ENCODE assay signal across 8 cellular contexts in genomic region chr22:37657590-37658132, GRCh38. TPM values are rescaled to one million over a fixed set of nuclear protein-coding genes. Genes with fewer than 3 reads are reported as not detected.
DNase-seq lines count a peak whose midpoint lies in the region; ATAC-seq lines count a peak whose summit lies in the region.

No MANE protein-coding gene starts in this region.

- intact Hi-C loops in activated T-helper 2 cell treated with anti-CD3 and anti-CD28 coated beads, Interferon-gamma antibody, Interleukin-2, Interleukin-4, amounts not matched to agents 10 μg/mL and 5 μg/mL and 100 μg/mL, durations not matched to agents 14 hours and 24 hours and 36 hours (cut with micrococcal nuclease), result loop anchor here (1.0 to 2.0 kb wide), 2 partner anchors 18 to 19 kb away; partner anchors contain the start of genes LGALS1 and SH3BP1

- H3K27me3 ChIP-seq in H7 (ENCODE audit: control insufficient read depth, insufficient read depth, low read length), result no peaks in the 10 kb centered on the region

- peak overlapping the region; percentile 86 for H3K4me3 ChIP-seq in H7 (ENCODE audit: insufficient read depth, low read depth, low read length)

- no peaks in the 10 kb centered on the region for H3K27me3 Mint-ChIP-seq in activated T-helper 2 cell treated with anti-CD3 and anti-CD28 coated beads, Interferon-gamma antibody, Interleukin-2, Interleukin-4, amounts not matched to agents 10 μg/mL and 5 μg/mL and 100 μg/mL, durations not matched to agents 14 hours and 24 hours and 36 hours (ENCODE audit: low read depth)

- peaks cover 29% of the 10 kb centered on the region for H3K4me1 Mint-ChIP-seq in activated T-helper 2 cell treated with anti-CD3 and anti-CD28 coated beads, Interferon-gamma antibody, Interleukin-2, Interleukin-4, amounts not matched to agents 10 μg/mL and 5 μg/mL and 100 μg/mL, durations not matched to agents 14 hours and 24 hours and 36 hours (ENCODE audit: low read depth)

- in situ Hi-C loops in ACHN (cut with HindIII; ENCODE audit: low pct_ligation_motif_present, low pct_unique_long_range_greater_than_20kb, low sequenced_read_pairs), result no loop called here

- H3K27ac Mint-ChIP-seq in activated T-helper 2 cell treated with anti-CD3 and anti-CD28 coated beads, Interferon-gamma antibody, Interleukin-2, Interleukin-4, amounts not matched to agents 10 μg/mL and 5 μg/mL and 100 μg/mL, durations not matched to agents 14 hours and 24 hours and 36 hours, result peak overlapping the region; percentile 89

- H3K9me3 Mint-ChIP-seq in activated T-helper 2 cell treated with anti-CD3 and anti-CD28 coated beads, Interferon-gamma antibody, Interleukin-2, Interleukin-4, amounts not matched to agents 10 μg/mL and 5 μg/mL and 100 μg/mL, durations not matched to agents 14 hours and 24 hours and 36 hours, result no peaks in the 10 kb centered on the region

- no peak for ATAC-seq in HG03565 (IDR thresholded peaks at IDR 0.05; ENCODE audit: unreplicated experiment)
- no peak for ATAC-seq in GM18502 (IDR thresholded peaks at IDR 0.05; ENCODE audit: poor library complexity, unreplicated experiment)

- H3K36me3 ChIP-seq in H7 (replicated peaks; ENCODE audit: control insufficient read depth, insufficient read depth, low read length), result peaks cover 8% of the 10 kb centered on the region

- DNase-seq in ACHN (peak; percentile 31), H7 (peak; percentile 77), iris pigment epithelial cell (ENCODE audit: low read depth) (peak; percentile 25), NCI-H146 treated with DMSO at 0.1 percent for 48 hours (lab: John Stamatoyannopoulos, UW; ENCODE audit: unreplicated experiment) (no peak)
- no peak for DNase-seq in activated T-helper 2 cell treated with anti-CD3 and anti-CD28 coated beads, Interferon-gamma antibody, Interleukin-2, Interleukin-4, amounts not matched to agents 10 μg/mL and 5 μg/mL and 100 μg/mL, durations not matched to agents 14 hours and 24 hours and 36 hours (ENCODE audit: low spot score)

- peaks cover 29% of the 10 kb centered on the region for H3K36me3 Mint-ChIP-seq in activated T-helper 2 cell treated with anti-CD3 and anti-CD28 coated beads, Interferon-gamma antibody, Interleukin-2, Interleukin-4, amounts not matched to agents 10 μg/mL and 5 μg/mL and 100 μg/mL, durations not matched to agents 14 hours and 24 hours and 36 hours (ENCODE audit: low read depth)

- H3K4me3 Mint-ChIP-seq in activated T-helper 2 cell treated with anti-CD3 and anti-CD28 coated beads, Interferon-gamma antibody, Interleukin-2, Interleukin-4, amounts not matched to agents 10 μg/mL and 5 μg/mL and 100 μg/mL, durations not matched to agents 14 hours and 24 hours and 36 hours (ENCODE audit: low read depth), result peak overlapping the region; percentile 84

- H3K27ac ChIP-seq in temporal lobe (ENCODE audit: low read depth, low read length), result peak overlapping the region; percentile 86

RNA-seq across cellular contexts. Expression of gene PDXP, which starts 0.9 kb away (rescaled TPM):
- total RNA-seq in H7 (2014; rRNA removed; shearing (Covaris generic)), result 54.1 and 60.9 TPM in 2 replicates
- total RNA-seq in activated T-helper 2 cell treated with anti-CD3 and anti-CD28 coated beads, Interferon-gamma antibody, Interleukin-2, Interleukin-4, amounts not matched to agents 10 μg/mL and 5 μg/mL and 100 μg/mL, durations not matched to agents 14 hours and 24 hours and 36 hours, result 40.1 and 41.9 TPM in 2 replicates
- total RNA-seq in temporal lobe, result 36.1 TPM

RNA-seq across cellular contexts. Expression of gene LGALS1, which starts 17.8 kb away (rescaled TPM):
- total RNA-seq in H7 (2014; rRNA removed; shearing (Covaris generic)), result 183 and 206 TPM in 2 replicates
- 892 and 921 TPM in 2 replicates for total RNA-seq in activated T-helper 2 cell treated with anti-CD3 and anti-CD28 coated beads, Interferon-gamma antibody, Interleukin-2, Interleukin-4, amounts not matched to agents 10 μg/mL and 5 μg/mL and 100 μg/mL, durations not matched to agents 14 hours and 24 hours and 36 hours
- 70.3 TPM for total RNA-seq in temporal lobe

RNA-seq across cellular contexts. Expression of gene SH3BP1, which starts 18.2 kb away (rescaled TPM):
- total RNA-seq in H7 (2014; rRNA removed; shearing (Covaris generic)), result 30.0 and 35.2 TPM in 2 replicates
- 117 and 122 TPM in 2 replicates for total RNA-seq in activated T-helper 2 cell treated with anti-CD3 and anti-CD28 coated beads, Interferon-gamma antibody, Interleukin-2, Interleukin-4, amounts not matched to agents 10 μg/mL and 5 μg/mL and 100 μg/mL, durations not matched to agents 14 hours and 24 hours and 36 hours
- 0.49 TPM for total RNA-seq in temporal lobe

RNA-seq across cellular contexts. Expression of gene NOL12, which starts 28.5 kb away (rescaled TPM):
- 20.5 and 23.6 TPM in 2 replicates for total RNA-seq in H7 (2014; rRNA removed; shearing (Covaris generic))
- 55.4 and 60.6 TPM in 2 replicates for total RNA-seq in activated T-helper 2 cell treated with anti-CD3 and anti-CD28 coated beads, Interferon-gamma antibody, Interleukin-2, Interleukin-4, amounts not matched to agents 10 μg/mL and 5 μg/mL and 100 μg/mL, durations not matched to agents 14 hours and 24 hours and 36 hours
- 14.8 TPM for total RNA-seq in temporal lobe

RNA-seq across cellular contexts. Expression of gene TRIOBP, which starts 39.2 kb away (rescaled TPM):
- total RNA-seq in H7 (2014; rRNA removed; shearing (Covaris generic)), result 66.9 and 67.1 TPM in 2 replicates
- total RNA-seq in activated T-helper 2 cell treated with anti-CD3 and anti-CD28 coated beads, Interferon-gamma antibody, Interleukin-2, Interleukin-4, amounts not matched to agents 10 μg/mL and 5 μg/mL and 100 μg/mL, durations not matched to agents 14 hours and 24 hours and 36 hours, result 37.2 and 43.3 TPM in 2 replicates
- total RNA-seq in temporal lobe, result 22.6 TPM

Comparison
In these comparisons a context has a peak if more than half of its experiments do, and no peak if none do; other contexts are left out.
1. DNase-seq: peak in ACHN (single experiment), H7 (single experiment) and iris pigment epithelial cell (single experiment); none in activated T-helper 2 cell treated with anti-CD3 and anti-CD28 coated beads, Interferon-gamma antibody, Interleukin-2, Interleukin-4, amounts not matched to agents 10 μg/mL and 5 μg/mL and 100 μg/mL, durations not matched to agents 14 hours and 24 hours and 36 hours (single experiment) and NCI-H146 treated with DMSO at 0.1 percent for 48 hours (single experiment).
2. RNA of gene SH3BP1, which starts 18.2 kb away (total RNA-seq): 117 to 122 TPM in activated T-helper 2 cell treated with anti-CD3 and anti-CD28 coated beads, Interferon-gamma antibody, Interleukin-2, Interleukin-4, amounts not matched to agents 10 μg/mL and 5 μg/mL and 100 μg/mL, durations not matched to agents 14 hours and 24 hours and 36 hours and 30.0 to 35.2 TPM in H7; 0.49 TPM in temporal lobe (single experiment); every median in the first group is over 10 times any median in the second.